In genomic region chr5:106361905-106362304, GRCh38 we compare ENCODE assay signal across 10 cellular contexts.
"Had no signal": no experiment of that assay in that cellular context is flagged by ENCODE, and none has a peak within 500 bp of the region (broad histone marks: within the 10 kb centered on the region; RNA-seq: fewer than 3 reads in every experiment).

No MANE protein-coding gene starts in this region.

- H3K36me3 ChIP-seq: HAP-1 had no signal

- H3K27ac Mint-ChIP-seq: GM23338, H9, HFFc6 had no signal

- H3K4me3 ChIP-seq: GM23248, GM23338, HAP-1 had no signal

- H3K4me2 ChIP-seq: GM23338 had no signal

- DNase-seq: GM23248, GOT3, H7, H9, HCEC 1CT, HFFc6 had no signal

- H3K4me1 Mint-ChIP-seq: GM23338, H9 had no signal

- H3K4me1 ChIP-seq: HAP-1 had no signal

- H3K4me3 Mint-ChIP-seq: GM23338, H9, HFFc6 had no signal

- FAIRE-seq: H54 had no signal

- H3K9ac ChIP-seq: GM23248 had no signal

- H3K9me3 ChIP-seq: HAP-1 had no signal

- ATAC-seq: GM23338, HCT116 had no signal

- H3K27ac ChIP-seq: GM23248 had no signal

- H2AFZ ChIP-seq: GM23248, GM23338 had no signal
